ENCODE assay signal across 8 cellular contexts in genomic region chr7:115356139-115356746, GRCh38.
DNase-seq lines count a peak whose midpoint lies in the region; ATAC-seq and TF ChIP-seq lines count a peak whose summit lies in the region.

No MANE protein-coding gene starts in this region.

- H3K4me3 ChIP-seq in fibroblast of lung (replicated peaks in 1 of 4; ENCODE audit: control extremely low read depth in 1 of 4, insufficient read depth in 1 of 4, low read depth in 3 of 4, low read length in 4 of 4) (no peak overlapping the region), left lung (no peak overlapping the region)

- H3K4me1 ChIP-seq in fibroblast of lung (ENCODE audit: control insufficient read depth, extremely low read depth, insufficient read depth, low read length) (peaks cover 9% of the 10 kb centered on the region), left lung (no peaks in the 10 kb centered on the region)

- H3K9me3 ChIP-seq in fibroblast of lung (ENCODE audit: control insufficient read depth, insufficient read depth, low read depth, low read length) (no peaks in the 10 kb centered on the region), left lung (no peaks in the 10 kb centered on the region)

- no peak overlapping the region for H3K4me3 Mint-ChIP-seq in natural killer cell
- no peak overlapping the region for H3K4me3 Mint-ChIP-seq in natural killer cell treated with Interleukin-12 subunit alpha and Interleukin-12 subunit beta and Interleukin-15 and Interleukin-18, amount 100 ng/mL, for 72 hours
- H3K4me3 Mint-ChIP-seq in stimulated activated effector memory CD8-positive, alpha-beta T cell treated with anti-CD3 and anti-CD28 coated beads, Interleukin-12 subunit alpha, Interleukin-12 subunit beta, amount 100 ng/mL, for 72 hours = no peak overlapping the region

- H3K27ac ChIP-seq in fibroblast of lung (ENCODE audit: insufficient read depth, low read length) = peak overlapping the region; percentile 43
- H3K27ac ChIP-seq in left lung = no peak overlapping the region

- H3K27me3 Mint-ChIP-seq in natural killer cell (ENCODE audit: low read depth in 2 of 2) = peaks cover 0 to 9% of the 10 kb centered on the region in 2 donors
- H3K27me3 Mint-ChIP-seq in natural killer cell treated with Interleukin-12 subunit alpha and Interleukin-12 subunit beta and Interleukin-15 and Interleukin-18, amount 100 ng/mL, for 72 hours = no peaks in the 10 kb centered on the region

- no peaks in the 10 kb centered on the region for H3K9me3 Mint-ChIP-seq in natural killer cell
- no peaks in the 10 kb centered on the region for H3K9me3 Mint-ChIP-seq in natural killer cell treated with Interleukin-12 subunit alpha and Interleukin-12 subunit beta and Interleukin-15 and Interleukin-18, amount 100 ng/mL, for 72 hours
- H3K9me3 Mint-ChIP-seq in stimulated activated effector memory CD8-positive, alpha-beta T cell treated with anti-CD3 and anti-CD28 coated beads, Interleukin-12 subunit alpha, Interleukin-12 subunit beta, amount 100 ng/mL, for 72 hours = no peaks in the 10 kb centered on the region

- H3K36me3 ChIP-seq in fibroblast of lung (ENCODE audit: control insufficient read depth, insufficient read depth, low read length) = no peaks in the 10 kb centered on the region
- H3K36me3 ChIP-seq in left lung = no peaks in the 10 kb centered on the region

- H3K36me3 Mint-ChIP-seq in natural killer cell = no peaks in the 10 kb centered on the region
- H3K36me3 Mint-ChIP-seq in natural killer cell treated with Interleukin-12 subunit alpha and Interleukin-12 subunit beta and Interleukin-15 and Interleukin-18, amount 100 ng/mL, for 72 hours = no peaks in the 10 kb centered on the region
- H3K36me3 Mint-ChIP-seq in stimulated activated effector memory CD8-positive, alpha-beta T cell treated with anti-CD3 and anti-CD28 coated beads, Interleukin-12 subunit alpha, Interleukin-12 subunit beta, amount 100 ng/mL, for 72 hours = no peaks in the 10 kb centered on the region

- peak overlapping the region in 1 of 2 donors; percentile 40 for H3K27ac Mint-ChIP-seq in natural killer cell
- no peak overlapping the region for H3K27ac Mint-ChIP-seq in natural killer cell treated with Interleukin-12 subunit alpha and Interleukin-12 subunit beta and Interleukin-15 and Interleukin-18, amount 100 ng/mL, for 72 hours
- H3K27ac Mint-ChIP-seq in stimulated activated effector memory CD8-positive, alpha-beta T cell treated with anti-CD3 and anti-CD28 coated beads, Interleukin-12 subunit alpha, Interleukin-12 subunit beta, amount 100 ng/mL, for 72 hours = no peak overlapping the region

- H3K4me1 Mint-ChIP-seq in natural killer cell = peaks cover 16 to 17% of the 10 kb centered on the region in 2 donors
- H3K4me1 Mint-ChIP-seq in natural killer cell treated with Interleukin-12 subunit alpha and Interleukin-12 subunit beta and Interleukin-15 and Interleukin-18, amount 100 ng/mL, for 72 hours (ENCODE audit: low read depth in 2 of 2) = peaks cover 7 to 10% of the 10 kb centered on the region in 2 donors
- H3K4me1 Mint-ChIP-seq in stimulated activated effector memory CD8-positive, alpha-beta T cell treated with anti-CD3 and anti-CD28 coated beads, Interleukin-12 subunit alpha, Interleukin-12 subunit beta, amount 100 ng/mL, for 72 hours = no peaks in the 10 kb centered on the region

- no peaks in the 10 kb centered on the region for H3K79me2 ChIP-seq in fibroblast of lung (ENCODE audit: control insufficient read depth, insufficient read depth, low read length)

- intact Hi-C loops in natural killer cell (cut with micrococcal nuclease) = loop anchor here (5.0 kb wide), 2 partner anchors 91 to 121 kb away; no protein-coding TSS in a partner anchor
- intact Hi-C loops in left lung (cut with DNase I) = no loop called here

- H3K27me3 ChIP-seq in fibroblast of lung (ENCODE audit: control insufficient read depth, insufficient read depth, low read length) (no peaks in the 10 kb centered on the region), left lung (no peaks in the 10 kb centered on the region)

- H4K20me1 ChIP-seq in fibroblast of lung (ENCODE audit: control insufficient read depth, extremely low read depth, insufficient read depth, low read length) = no peaks in the 10 kb centered on the region

- no peak overlapping the region for H3K9ac ChIP-seq in fibroblast of lung (ENCODE audit: insufficient read depth, low read length)

- DNase-seq in natural killer cell (no peak), NCI-H748 (lab: John Stamatoyannopoulos, UW; ENCODE audit: unreplicated experiment) (peak; percentile 59), fibroblast of lung (ENCODE audit: low read depth in 2 of 2) (peak; percentile 13 to 61), left lung (no peak), DMS153 treated with DMSO at 0.1 percent for 48 hours (lab: John Stamatoyannopoulos, UW; ENCODE audit: unreplicated experiment) (no peak)
- no peak for DNase-seq in natural killer cell treated with Interleukin-12 subunit alpha and Interleukin-12 subunit beta and Interleukin-15 and Interleukin-18, amount 100 ng/mL, for 72 hours (ENCODE audit: low spot score)
- DNase-seq in stimulated activated effector memory CD8-positive, alpha-beta T cell treated with anti-CD3 and anti-CD28 coated beads, Interleukin-12 subunit alpha, Interleukin-12 subunit beta, amount 100 ng/mL, for 72 hours (ENCODE audit: low spot score in 2 of 2) = no peak

- ATAC-seq in natural killer cell (peak in 1 of 3 donors; percentile 49), HG02571 (IDR thresholded peaks at IDR 0.05; ENCODE audit: unreplicated experiment) (no peak), left lung (no peak)
- no peak for ATAC-seq in natural killer cell treated with Interleukin-12 subunit alpha and Interleukin-12 subunit beta and Interleukin-15 and Interleukin-18, amount 100 ng/mL, for 72 hours
- no peak for ATAC-seq in stimulated activated effector memory CD8-positive, alpha-beta T cell treated with anti-CD3 and anti-CD28 coated beads, Interleukin-12 subunit alpha, Interleukin-12 subunit beta, amount 100 ng/mL, for 72 hours

- no peak overlapping the region for H2AFZ ChIP-seq in fibroblast of lung (ENCODE audit: low read length)

- TF ChIP-seq CTCF in natural killer cell (IDR thresholded peaks at IDR 0.05) (peak; percentile 69), fibroblast of lung (conservative IDR thresholded peaks at IDR 0.05 in 1 of 2, IDR thresholded peaks at IDR 0.05 in 1 of 2; ENCODE audit: low read depth in 1 of 2, low read length in 2 of 2) (peak; percentile 50 to 65), left lung (IDR thresholded peaks at IDR 0.05) (peak in 1 of 2 donors; percentile 35)

- H3K4me2 ChIP-seq in fibroblast of lung (ENCODE audit: extremely low read depth, insufficient read depth, low read length) = no peak overlapping the region

Comparison
In these comparisons a context has a peak if more than half of its experiments do, and no peak if none do; other contexts are left out.
1. DNase-seq: peak in NCI-H748 (single experiment) and fibroblast of lung (2 of 2); none in natural killer cell (single experiment), natural killer cell treated with Interleukin-12 subunit alpha and Interleukin-12 subunit beta and Interleukin-15 and Interleukin-18, amount 100 ng/mL, for 72 hours (single experiment), left lung (0 of 2), DMS153 treated with DMSO at 0.1 percent for 48 hours (single experiment) and stimulated activated effector memory CD8-positive, alpha-beta T cell treated with anti-CD3 and anti-CD28 coated beads, Interleukin-12 subunit alpha, Interleukin-12 subunit beta, amount 100 ng/mL, for 72 hours (0 of 2).